14 cellular contexts compared by ENCODE assay signal in genomic region chr1:26044971-26045711, GRCh38. TPM values are rescaled to one million over a fixed set of nuclear protein-coding genes. Genes with fewer than 3 reads are reported as not detected.
DNase-seq lines count a peak whose midpoint lies in the region; ATAC-seq and TF ChIP-seq lines count a peak whose summit lies in the region.
"Had no signal": no experiment of that assay in that cellular context is flagged by ENCODE, and none has a peak within 500 bp of the region (broad histone marks: within the 10 kb centered on the region; RNA-seq: fewer than 3 reads in every experiment).

No MANE protein-coding gene starts in this region.

- no peak overlapping the region for H3K18ac ChIP-seq in H9 (ENCODE audit: insufficient read length, low read depth, low read length)

- no peak overlapping the region for H2BK120ac ChIP-seq in H9 (ENCODE audit: low read depth, low read length, poor library complexity, severe bottlenecking)

- peaks cover 98% of the 10 kb centered on the region for H3K27me3 Mint-ChIP-seq in H9 (ENCODE audit: low read depth)
- H3K27me3 Mint-ChIP-seq in activated T-helper 1 cell treated with anti-CD3 and anti-CD28 coated beads, Interleukin-12 subunit alpha, Interleukin-12 subunit beta, Interleukin-2, Interleukin-4 antibody, amounts not matched to agents 30 ng/mL and 10 ng/mL and 1 ng/mL, durations not matched to agents 14 hours and 24 hours and 36 hours (ENCODE audit: insufficient read depth): peaks cover 57% of the 10 kb centered on the region

- H4K5ac ChIP-seq in H9 (ENCODE audit: insufficient read length, low read depth, low read length): no peak overlapping the region

- H3K9me3 ChIP-seq in H9 (ENCODE audit: control insufficient read depth, low read depth, low read length): no peaks in the 10 kb centered on the region
- H3K9me3 ChIP-seq in iPS DF 6.9 (ENCODE audit: control insufficient read depth, insufficient read depth, low read length): no peaks in the 10 kb centered on the region
- H3K9me3 ChIP-seq in parathyroid adenoma (ENCODE audit: control insufficient read depth, low read length): no peaks in the 10 kb centered on the region
- H3K9me3 ChIP-seq in MG63: no peaks in the 10 kb centered on the region
- H3K9me3 ChIP-seq: BLaER1 treated with 17β-estradiol and CSF1 and Interleukin-3, amounts not matched to agents 10 nM and 100 nM; esophagus muscularis mucosa had no signal

- H3K27me3 ChIP-seq in H9 (ENCODE audit: insufficient read depth, low read length) (peaks cover 51% of the 10 kb centered on the region), iPS DF 6.9 (ENCODE audit: control insufficient read depth, insufficient read depth, low read length) (peaks cover 46% of the 10 kb centered on the region), parathyroid adenoma (ENCODE audit: control insufficient read depth, insufficient read depth, low read length) (peaks cover 18% of the 10 kb centered on the region), MG63 (peaks cover 28% of the 10 kb centered on the region)

- no peak overlapping the region for H3K14ac ChIP-seq in H9 (ENCODE audit: insufficient read depth, low read length)

- H2BK15ac ChIP-seq in H9 (ENCODE audit: low read depth, low read length): no peak overlapping the region

- H3K9ac ChIP-seq in H9 (ENCODE audit: extremely low read depth, insufficient read length, low read length) (no peak overlapping the region), parathyroid adenoma (no peak overlapping the region)
- H3K9ac ChIP-seq: BLaER1 treated with 17β-estradiol and CSF1 and Interleukin-3, amounts not matched to agents 10 nM and 100 nM had no signal

- no peak for ATAC-seq in HG03571 (IDR thresholded peaks at IDR 0.05; ENCODE audit: unreplicated experiment)
- ATAC-seq in HG03025 (IDR thresholded peaks at IDR 0.05; ENCODE audit: low FRiP score, unreplicated experiment): no peak

- H3K4me3 ChIP-seq in iPS DF 6.9 (ENCODE audit: low read length) (peak overlapping the region; percentile 21; the same call in 1 of the 2 replicates), parathyroid adenoma (ENCODE audit: low read depth, low read length) (peak overlapping the region; percentile 25), MG63 (no peak overlapping the region)
- H3K4me3 ChIP-seq: BLaER1 treated with 17β-estradiol and CSF1 and Interleukin-3, amounts not matched to agents 10 nM and 100 nM had no signal

- no CpG with 5 or more reads among the region's 29 CpGs for WGBS in H9 (ENCODE audit: extremely low coverage, insufficient read length, low lambda C conversion rate)
- WGBS in iPS DF 6.9 (ENCODE audit: insufficient coverage, insufficient read length): no CpG with 5 or more reads among the region's 29 CpGs

- intact Hi-C loops in activated T-helper 1 cell treated with anti-CD3 and anti-CD28 coated beads, Interleukin-12 subunit alpha, Interleukin-12 subunit beta, Interleukin-2, Interleukin-4 antibody, amounts not matched to agents 30 ng/mL and 10 ng/mL and 1 ng/mL, durations not matched to agents 14 hours and 24 hours and 36 hours (cut with micrococcal nuclease): no loop called here

- H3K4ac ChIP-seq in H9 (ENCODE audit: low read depth, low read length): no peak overlapping the region

- H3K4me3 Mint-ChIP-seq in H9: peak overlapping the region; percentile 34 to 64
- no peak overlapping the region for H3K4me3 Mint-ChIP-seq in activated T-helper 1 cell treated with anti-CD3 and anti-CD28 coated beads, Interleukin-12 subunit alpha, Interleukin-12 subunit beta, Interleukin-2, Interleukin-4 antibody, amounts not matched to agents 30 ng/mL and 10 ng/mL and 1 ng/mL, durations not matched to agents 14 hours and 24 hours and 36 hours
- H3K4me3 Mint-ChIP-seq: activated B cell treated with CpG ODN at 0.5 μM for 24 hours had no signal

- H2BK20ac ChIP-seq in H9 (ENCODE audit: low read depth, low read length, poor library complexity, severe bottlenecking): no peak overlapping the region

- H4K20me1 ChIP-seq in H9 (ENCODE audit: control insufficient read depth, insufficient read depth, insufficient read length): peaks cover 4% of the 10 kb centered on the region

- DNase-seq in H9: peak; percentile 47
- DNase-seq in activated T-helper 1 cell treated with anti-CD3 and anti-CD28 coated beads, Interleukin-12 subunit alpha, Interleukin-12 subunit beta, Interleukin-2, Interleukin-4 antibody, amounts not matched to agents 30 ng/mL and 10 ng/mL and 1 ng/mL, durations not matched to agents 14 hours and 24 hours and 36 hours (ENCODE audit: low spot score): no peak
- no peak for DNase-seq in iPS DF 6.9 (ENCODE audit: low read depth, low spot score)
- DNase-seq in HuH-7 (ENCODE audit: low spot score): no peak
- no peak for DNase-seq in MG63
- DNase-seq: activated B cell treated with CpG ODN at 0.5 μM for 24 hours; OCI-M1; stimulated activated CD4-positive, alpha-beta T cell treated with anti-CD3 and anti-CD28 coated beads, Interleukin-2, amount 100 ng/mL, for 48 hours had no signal

- H3K9me3 Mint-ChIP-seq in H9: no peaks in the 10 kb centered on the region; a peak in 1 of 5 replicates
- no peaks in the 10 kb centered on the region for H3K9me3 Mint-ChIP-seq in activated T-helper 1 cell treated with anti-CD3 and anti-CD28 coated beads, Interleukin-12 subunit alpha, Interleukin-12 subunit beta, Interleukin-2, Interleukin-4 antibody, amounts not matched to agents 30 ng/mL and 10 ng/mL and 1 ng/mL, durations not matched to agents 14 hours and 24 hours and 36 hours
- H3K9me3 Mint-ChIP-seq: activated B cell treated with CpG ODN at 0.5 μM for 24 hours had no signal

- peaks cover 10% of the 10 kb centered on the region for H3K23me2 ChIP-seq in H9 (ENCODE audit: insufficient read length, low read depth, low read length, poor library complexity, severe bottlenecking)

- H3K79me1 ChIP-seq in H9 (ENCODE audit: insufficient read depth, low read depth, low read length, poor library complexity, severe bottlenecking): no peaks in the 10 kb centered on the region

- H3K23ac ChIP-seq in H9 (ENCODE audit: insufficient read length, low read depth, low read length): no peak overlapping the region

- no peak overlapping the region for H4K8ac ChIP-seq in H9 (replicated peaks; ENCODE audit: insufficient read length, low read depth, low read length)

- no peak overlapping the region for H2AK5ac ChIP-seq in H9 (ENCODE audit: insufficient read length, low read length)

- no peak overlapping the region for H2BK12ac ChIP-seq in H9 (ENCODE audit: insufficient read length, low read depth, low read length)

- no peak for TF ChIP-seq CTCF in H9 (conservative IDR thresholded peaks at IDR 0.05)
- no peak for TF ChIP-seq CTCF in parathyroid adenoma (IDR thresholded peaks at IDR 0.05)

- no peak overlapping the region for H2BK5ac ChIP-seq in H9 (ENCODE audit: insufficient read length, low read length)

- H3K27ac ChIP-seq in H9 (ENCODE audit: insufficient read length, low read depth, low read length) (no peak overlapping the region), iPS DF 6.9 (ENCODE audit: low read length) (no peak overlapping the region), parathyroid adenoma (no peak overlapping the region)
- H3K27ac ChIP-seq: BLaER1 treated with 17β-estradiol and CSF1 and Interleukin-3, amounts not matched to agents 10 nM and 100 nM; esophagus muscularis mucosa had no signal

- no peak overlapping the region for H3K56ac ChIP-seq in H9 (ENCODE audit: insufficient read length, low read depth, low read length)

- H3K27ac Mint-ChIP-seq in H9: no peak overlapping the region
- peak overlapping the region; percentile 58 for H3K27ac Mint-ChIP-seq in activated T-helper 1 cell treated with anti-CD3 and anti-CD28 coated beads, Interleukin-12 subunit alpha, Interleukin-12 subunit beta, Interleukin-2, Interleukin-4 antibody, amounts not matched to agents 30 ng/mL and 10 ng/mL and 1 ng/mL, durations not matched to agents 14 hours and 24 hours and 36 hours
- H3K27ac Mint-ChIP-seq: activated B cell treated with CpG ODN at 0.5 μM for 24 hours had no signal

- H3K4me2 ChIP-seq in H9 (ENCODE audit: insufficient read depth, insufficient read length, low read length): peak overlapping the region; percentile 40
- peak overlapping the region; percentile 56 for H3K4me2 ChIP-seq in parathyroid adenoma (ENCODE audit: low read length)
- H3K4me2 ChIP-seq: BLaER1 treated with 17β-estradiol and CSF1 and Interleukin-3, amounts not matched to agents 10 nM and 100 nM had no signal

- H3K4me1 Mint-ChIP-seq in H9: peaks cover 5 to 9% of the 10 kb centered on the region in 2 experiments; a peak in 3 of 4 replicates
- no peaks in the 10 kb centered on the region for H3K4me1 Mint-ChIP-seq in activated T-helper 1 cell treated with anti-CD3 and anti-CD28 coated beads, Interleukin-12 subunit alpha, Interleukin-12 subunit beta, Interleukin-2, Interleukin-4 antibody, amounts not matched to agents 30 ng/mL and 10 ng/mL and 1 ng/mL, durations not matched to agents 14 hours and 24 hours and 36 hours (ENCODE audit: low read depth)
- H3K4me1 Mint-ChIP-seq: activated B cell treated with CpG ODN at 0.5 μM for 24 hours had no signal

- no peaks in the 10 kb centered on the region for H3K36me3 Mint-ChIP-seq in H9 (ENCODE audit: insufficient read depth in 1 of 3, low read depth in 3 of 3)
- no peaks in the 10 kb centered on the region for H3K36me3 Mint-ChIP-seq in activated T-helper 1 cell treated with anti-CD3 and anti-CD28 coated beads, Interleukin-12 subunit alpha, Interleukin-12 subunit beta, Interleukin-2, Interleukin-4 antibody, amounts not matched to agents 30 ng/mL and 10 ng/mL and 1 ng/mL, durations not matched to agents 14 hours and 24 hours and 36 hours (ENCODE audit: low read depth)

- H3K79me2 ChIP-seq in H9 (ENCODE audit: insufficient read depth, low read length) (no peaks in the 10 kb centered on the region), parathyroid adenoma (no peaks in the 10 kb centered on the region)

- no peak overlapping the region for H4K91ac ChIP-seq in H9 (ENCODE audit: insufficient read length, low read depth, low read length)

- H2AFZ ChIP-seq in H9 (ENCODE audit: low read length) (no peak overlapping the region), parathyroid adenoma (no peak overlapping the region)

- H3K36me3 ChIP-seq in iPS DF 6.9 (ENCODE audit: control insufficient read depth, insufficient read depth, low read length): no peaks in the 10 kb centered on the region
- no peaks in the 10 kb centered on the region for H3K36me3 ChIP-seq in parathyroid adenoma (ENCODE audit: control insufficient read depth, insufficient read depth, low read length)
- H3K36me3 ChIP-seq in MG63: no peaks in the 10 kb centered on the region
- H3K36me3 ChIP-seq: BLaER1 treated with 17β-estradiol and CSF1 and Interleukin-3, amounts not matched to agents 10 nM and 100 nM; esophagus muscularis mucosa had no signal

- no peak overlapping the region for H3T11ph ChIP-seq in H9 (ENCODE audit: low read length)

- H3K4me1 ChIP-seq in H9 (ENCODE audit: insufficient read depth, low read length) (no peaks in the 10 kb centered on the region), iPS DF 6.9 (ENCODE audit: control insufficient read depth, insufficient read depth, low read length) (no peaks in the 10 kb centered on the region; the same call in 1 of the 2 replicates), parathyroid adenoma (no peaks in the 10 kb centered on the region)

RNA-seq across cellular contexts. Expression of gene SLC30A2, which starts 0.8 kb away (rescaled TPM):
- total RNA-seq in H9 (2021): 0.35 TPM in 2 replicates
- total RNA-seq in activated T-helper 1 cell treated with anti-CD3 and anti-CD28 coated beads, Interleukin-12 subunit alpha, Interleukin-12 subunit beta, Interleukin-2, Interleukin-4 antibody, amounts not matched to agents 30 ng/mL and 10 ng/mL and 1 ng/mL, durations not matched to agents 14 hours and 24 hours and 36 hours: not detected in 2 replicates
- not detected in 2 replicates for total RNA-seq in MG63 (2014; rRNA removed; shearing (Covaris generic); ENCODE audit: low replicate concordance)
- total RNA-seq: activated B cell treated with CpG ODN at 0.5 μM for 24 hours, pulmonary artery endothelial cell had no signal

RNA-seq across cellular contexts. Expression of gene TRIM63, which starts 22.3 kb away (rescaled TPM):
- not detected in 2 replicates for total RNA-seq in H9 (2021)
- total RNA-seq in activated T-helper 1 cell treated with anti-CD3 and anti-CD28 coated beads, Interleukin-12 subunit alpha, Interleukin-12 subunit beta, Interleukin-2, Interleukin-4 antibody, amounts not matched to agents 30 ng/mL and 10 ng/mL and 1 ng/mL, durations not matched to agents 14 hours and 24 hours and 36 hours: not detected in 2 replicates
- not detected in 2 replicates for total RNA-seq in MG63 (2014; rRNA removed; shearing (Covaris generic); ENCODE audit: low replicate concordance)
- total RNA-seq: activated B cell treated with CpG ODN at 0.5 μM for 24 hours, pulmonary artery endothelial cell had no signal

RNA-seq across cellular contexts. Expression of gene EXTL1, which starts 23.6 kb away (rescaled TPM):
- total RNA-seq in H9 (2021): 1.0 and 1.1 TPM in 2 replicates
- 0.05 TPM in 1 of 2 replicates, not detected in the other for total RNA-seq in activated T-helper 1 cell treated with anti-CD3 and anti-CD28 coated beads, Interleukin-12 subunit alpha, Interleukin-12 subunit beta, Interleukin-2, Interleukin-4 antibody, amounts not matched to agents 30 ng/mL and 10 ng/mL and 1 ng/mL, durations not matched to agents 14 hours and 24 hours and 36 hours
- not detected in 2 replicates for total RNA-seq in MG63 (2014; rRNA removed; shearing (Covaris generic); ENCODE audit: low replicate concordance)
- total RNA-seq: activated B cell treated with CpG ODN at 0.5 μM for 24 hours, pulmonary artery endothelial cell had no signal

RNA-seq across cellular contexts. Expression of gene PAFAH2, which starts 47.3 kb away (rescaled TPM):
- 8.2 and 12.4 TPM in 2 replicates for total RNA-seq in H9 (2021)
- 8.0 and 9.0 TPM in 2 replicates for total RNA-seq in activated T-helper 1 cell treated with anti-CD3 and anti-CD28 coated beads, Interleukin-12 subunit alpha, Interleukin-12 subunit beta, Interleukin-2, Interleukin-4 antibody, amounts not matched to agents 30 ng/mL and 10 ng/mL and 1 ng/mL, durations not matched to agents 14 hours and 24 hours and 36 hours
- 3.3 and 4.5 TPM in 2 replicates for total RNA-seq in MG63 (2014; rRNA removed; shearing (Covaris generic); ENCODE audit: low replicate concordance)
